15 cellular contexts compared by ENCODE assay signal in genomic region chr21:34743831-34744230, GRCh38.
DNase-seq lines count a peak whose midpoint lies in the region; ATAC-seq and TF ChIP-seq lines count a peak whose summit lies in the region.
"Had no signal": no experiment of that assay in that cellular context is flagged by ENCODE, and none has a peak within 500 bp of the region (broad histone marks: within the 10 kb centered on the region; RNA-seq: fewer than 3 reads in every experiment).

No MANE protein-coding gene starts in this region.

- H3K4me1 ChIP-seq in SJCRH30, result peaks cover 18% of the 10 kb centered on the region

- no peak overlapping the region for H3K27ac ChIP-seq in SJCRH30
- H3K27ac ChIP-seq: neutrophil had no signal

- no peak for ATAC-seq in HG03196 (IDR thresholded peaks at IDR 0.05; ENCODE audit: unreplicated experiment)
- ATAC-seq: T-cell had no signal

- peak; percentile 81 for DNase-seq in EL
- DNase-seq in SJCRH30, result peak; percentile 13 to 25
- DNase-seq in fibroblast of mammary gland (ENCODE audit: low read depth), result peak; percentile 96
- DNase-seq in renal cortical epithelial cell (ENCODE audit: low read depth), result peak; percentile 70
- DNase-seq in foreskin melanocyte, result no peak
- no peak for DNase-seq in SIG-M5 (lab: John Stamatoyannopoulos, UW)
- DNase-seq in ureter (ENCODE audit: low spot score), result no peak
- DNase-seq: activated CD4-positive, alpha-beta memory T cell treated with anti-CD3 and anti-CD28 coated beads, Interleukin-2, amount 10 ng/mL, durations not matched to agents 7 days and 5 days; endodermal cell; immature natural killer cell; stimulated activated CD4-positive, alpha-beta T cell treated with anti-CD3 and anti-CD28 coated beads, Interleukin-4, amount 100 ng/mL, for 4 hours; substantia nigra; T-cell had no signal

- H3K4me3 ChIP-seq in SJCRH30 (no peak overlapping the region), fibroblast of mammary gland (ENCODE audit: control insufficient read depth, low read depth, low read length) (no peak overlapping the region)

- H3K27me3 ChIP-seq in SJCRH30, result no peaks in the 10 kb centered on the region

- no peaks in the 10 kb centered on the region for H3K9me3 ChIP-seq in SJCRH30 (replicated peaks)
- H3K9me3 ChIP-seq: neutrophil had no signal

- H3K36me3 ChIP-seq in SJCRH30, result no peaks in the 10 kb centered on the region; the same call in 1 of the 2 replicates
- H3K36me3 ChIP-seq: neutrophil had no signal

- TF ChIP-seq CTCF in fibroblast of mammary gland (conservative IDR thresholded peaks at IDR 0.05; ENCODE audit: control insufficient read depth, insufficient read depth, low read depth, low read length), result peak; percentile 9

Comparison
In these comparisons a context has a peak if more than half of its experiments do, and no peak if none do; other contexts are left out.
1. DNase-seq: peak in EL (single experiment), SJCRH30 (2 of 2), fibroblast of mammary gland (single experiment) and renal cortical epithelial cell (single experiment); none in foreskin melanocyte (single experiment), SIG-M5 (single experiment) and ureter (single experiment).